Comparison of ENCODE assay signal across 19 cellular contexts in the genomic region with DNA sequence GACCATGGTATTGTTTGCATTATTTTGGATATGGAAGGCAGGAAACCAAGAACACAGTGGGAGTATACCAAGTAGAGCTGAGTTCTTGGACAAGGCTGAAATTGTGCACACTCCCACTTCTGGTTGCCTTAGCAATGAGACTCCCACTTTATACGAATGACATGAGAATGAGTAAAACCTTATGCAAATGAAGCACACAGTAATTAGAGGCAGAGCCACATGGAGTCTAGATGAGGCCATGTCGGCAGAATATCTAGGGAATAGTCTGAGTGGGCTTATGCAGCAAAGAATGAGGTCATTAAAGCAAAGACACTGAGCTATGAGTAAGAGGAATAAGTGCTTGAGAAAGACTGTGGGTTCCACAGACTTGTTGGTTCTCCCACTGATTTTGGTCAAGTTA.
DNase-seq lines count a peak whose midpoint lies in the region; TF ChIP-seq lines count a peak whose summit lies in the region.
"Had no signal": no experiment of that assay in that cellular context is flagged by ENCODE, and none has a peak within 500 bp of the region (broad histone marks: within the 10 kb centered on the region; RNA-seq: fewer than 3 reads in every experiment).

No MANE protein-coding gene starts in this region.

- no peak overlapping the region for H3K27ac ChIP-seq in A673 (ENCODE audit: low read depth, low read length, poor library complexity, severe bottlenecking)
- no peak overlapping the region for H3K27ac ChIP-seq in CD8-positive, alpha-beta memory T cell (ENCODE audit: low read depth, low read length)
- H3K27ac ChIP-seq: 22Rv1, KMS-11 had no signal

- no TSS peak for BruUV-seq in A673 (replicated peaks; lab: Mats Ljungman, UMichigan)

- peak overlapping the region; percentile 44 for H3K27ac Mint-ChIP-seq in glutamatergic neuron (ENCODE audit: unreplicated experiment)
- H3K27ac Mint-ChIP-seq in CD8-positive, alpha-beta memory T cell: no peak overlapping the region

- POLR2A ChIA-PET in A673 (lab: Charles Lee; ENCODE audit: low non-redundant PET): no interaction called here
- POLR2A ChIA-PET in CD8-positive, alpha-beta memory T cell (lab: Charles Lee): no interaction called here

- H3K9me3 ChIP-seq in A673 (ENCODE audit: low read depth, low read length, poor library complexity, severe bottlenecking): no peaks in the 10 kb centered on the region
- no peaks in the 10 kb centered on the region for H3K9me3 ChIP-seq in CD8-positive, alpha-beta memory T cell (ENCODE audit: low read length)

- no peak overlapping the region for H3K4me3 ChIP-seq in A673 (ENCODE audit: low read depth, low read length, poor library complexity, severe bottlenecking)
- H3K4me3 ChIP-seq in CD8-positive, alpha-beta memory T cell (ENCODE audit: low read length): no peak overlapping the region

- no peaks in the 10 kb centered on the region for H3K9me3 Mint-ChIP-seq in glutamatergic neuron (ENCODE audit: unreplicated experiment)
- peaks cover 3 to 13% (median 8%) of the 10 kb centered on the region in 5 donors for H3K9me3 Mint-ChIP-seq in CD8-positive, alpha-beta memory T cell

- no peaks in the 10 kb centered on the region for H3K36me3 ChIP-seq in A673 (ENCODE audit: insufficient read depth, low read length, poor library complexity, severe bottlenecking)
- no peaks in the 10 kb centered on the region for H3K36me3 ChIP-seq in CD8-positive, alpha-beta memory T cell (ENCODE audit: insufficient read depth, low read length)

- H3K27me3 ChIP-seq in A673 (replicated peaks; ENCODE audit: insufficient read depth, low read depth, low read length, poor library complexity): no peaks in the 10 kb centered on the region
- no peaks in the 10 kb centered on the region for H3K27me3 ChIP-seq in CD8-positive, alpha-beta memory T cell (ENCODE audit: insufficient read depth, low read length, poor library complexity, severe bottlenecking)

- CTCF ChIA-PET in A673 (lab: Charles Lee): no interaction called here
- CTCF ChIA-PET in CD8-positive, alpha-beta memory T cell (lab: Charles Lee): no interaction called here

- no peaks in the 10 kb centered on the region for H3K4me1 ChIP-seq in A673 (ENCODE audit: insufficient read depth, low read length, poor library complexity, severe bottlenecking)
- no peaks in the 10 kb centered on the region for H3K4me1 ChIP-seq in CD8-positive, alpha-beta memory T cell (ENCODE audit: insufficient read depth, low read length)

- H3K4me1 Mint-ChIP-seq in glutamatergic neuron (ENCODE audit: low read depth, unreplicated experiment): peaks cover 4% of the 10 kb centered on the region
- H3K4me1 Mint-ChIP-seq in CD8-positive, alpha-beta memory T cell: no peaks in the 10 kb centered on the region

- H3K4me3 Mint-ChIP-seq in glutamatergic neuron (ENCODE audit: unreplicated experiment): no peak overlapping the region
- no peak overlapping the region for H3K4me3 Mint-ChIP-seq in CD8-positive, alpha-beta memory T cell

- peaks cover 2% of the 10 kb centered on the region for H3K27me3 Mint-ChIP-seq in glutamatergic neuron (ENCODE audit: unreplicated experiment)
- peaks cover 0 to 3% of the 10 kb centered on the region in 2 donors for H3K27me3 Mint-ChIP-seq in CD8-positive, alpha-beta memory T cell

- H3K36me3 Mint-ChIP-seq in glutamatergic neuron (ENCODE audit: unreplicated experiment): peaks cover 7% of the 10 kb centered on the region
- no peaks in the 10 kb centered on the region for H3K36me3 Mint-ChIP-seq in CD8-positive, alpha-beta memory T cell

- DNase-seq in A673 (ENCODE audit: low spot score) (peak; percentile 4), astrocyte of the hippocampus (ENCODE audit: low read depth, low spot score) (peak; percentile 29), glutamatergic neuron (no peak), putamen (ENCODE audit: low spot score) (peak; percentile 75), NCI-H1436 (lab: John Stamatoyannopoulos, UW) (no peak), amniotic stem cell (lab: John Stamatoyannopoulos, UW) (no peak), NCI-H446 treated with DMSO at 0.1 percent for 48 hours (lab: John Stamatoyannopoulos, UW) (no peak)
- DNase-seq in CD8-positive, alpha-beta memory T cell: no peak
- DNase-seq: C1 segment of cervical spinal cord, DMS53, EL, GF-D8, NCI-H1694 treated with DMSO at 0.1 percent for 48 hours, NCI-H2081 treated with DMSO at 0.1 percent for 48 hours, NCI-H2171 treated with DMSO at 0.1 percent for 48 hours, NCI-H526, OCI-M1 had no signal

- intact Hi-C loops in A673 (cut with micrococcal nuclease; ENCODE audit: unreplicated experiment): no loop called here

- TF ChIP-seq CTCF in A673 (conservative IDR thresholded peaks at IDR 0.05; ENCODE audit: low read depth, low read length): no peak
- TF ChIP-seq CTCF in glutamatergic neuron (IDR thresholded peaks at IDR 0.05; ENCODE audit: partially characterized antibody, unreplicated experiment): no peak

Comparison
In these comparisons a context has a peak if more than half of its experiments do, and no peak if none do; other contexts are left out.
1. DNase-seq: peak in A673 (single experiment), astrocyte of the hippocampus (single experiment) and putamen (single experiment); none in glutamatergic neuron (single experiment), NCI-H1436 (single experiment), amniotic stem cell (single experiment), CD8-positive, alpha-beta memory T cell (0 of 5) and NCI-H446 treated with DMSO at 0.1 percent for 48 hours (single experiment).